1 cellular context compared by ENCODE assay signal in the genomic region with DNA sequence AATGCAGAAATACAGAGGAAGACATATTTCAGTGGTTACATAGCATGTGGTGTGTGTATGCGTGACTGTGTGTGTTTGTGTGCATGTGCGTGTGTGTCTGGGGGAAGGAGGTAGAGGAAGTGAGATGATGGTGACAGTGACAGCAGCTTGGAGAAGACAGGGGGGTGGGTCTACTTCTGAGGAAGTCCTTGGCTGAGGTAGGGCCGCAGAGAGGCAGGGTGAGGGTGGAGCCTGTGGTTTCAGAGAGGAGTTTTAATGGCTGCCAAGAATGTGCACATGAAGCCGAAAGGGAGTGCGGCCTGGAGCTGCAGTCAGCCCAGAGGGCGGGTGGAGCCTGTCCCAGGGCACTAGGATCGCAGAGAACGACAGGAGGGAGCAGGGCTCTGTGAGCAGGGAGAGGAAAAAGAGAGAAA.
TF ChIP-seq lines count a peak whose summit lies in the region.

No MANE protein-coding gene starts in this region.

TF ChIP-seq in K562, 482 proteins besides CTCF, POLR2A, EP300 and RAD21 (continued from another document and continues in another):
- no peak for TF ChIP-seq SETDB1 (IDR thresholded peaks at IDR 0.05; ENCODE audit: low read length)
- TF ChIP-seq, protein P1, sequence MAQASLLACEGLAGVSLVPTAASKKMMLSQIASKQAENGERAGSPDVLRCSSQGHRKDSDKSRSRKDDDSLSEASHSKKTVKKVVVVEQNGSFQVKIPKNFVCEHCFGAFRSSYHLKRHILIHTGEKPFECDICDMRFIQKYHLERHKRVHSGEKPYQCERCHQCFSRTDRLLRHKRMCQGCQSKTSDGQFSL (CRISPR knock-in tag; IDR thresholded peaks at IDR 0.05) = no peak
- TF ChIP-seq, protein P1 (tag; IDR thresholded peaks at IDR 0.05) = no peak
- TF ChIP-seq MED1 (CRISPR knock-in tag; IDR thresholded peaks at IDR 0.05; ENCODE audit: borderline replicate concordance) = no peak
- TF ChIP-seq, protein P2, sequence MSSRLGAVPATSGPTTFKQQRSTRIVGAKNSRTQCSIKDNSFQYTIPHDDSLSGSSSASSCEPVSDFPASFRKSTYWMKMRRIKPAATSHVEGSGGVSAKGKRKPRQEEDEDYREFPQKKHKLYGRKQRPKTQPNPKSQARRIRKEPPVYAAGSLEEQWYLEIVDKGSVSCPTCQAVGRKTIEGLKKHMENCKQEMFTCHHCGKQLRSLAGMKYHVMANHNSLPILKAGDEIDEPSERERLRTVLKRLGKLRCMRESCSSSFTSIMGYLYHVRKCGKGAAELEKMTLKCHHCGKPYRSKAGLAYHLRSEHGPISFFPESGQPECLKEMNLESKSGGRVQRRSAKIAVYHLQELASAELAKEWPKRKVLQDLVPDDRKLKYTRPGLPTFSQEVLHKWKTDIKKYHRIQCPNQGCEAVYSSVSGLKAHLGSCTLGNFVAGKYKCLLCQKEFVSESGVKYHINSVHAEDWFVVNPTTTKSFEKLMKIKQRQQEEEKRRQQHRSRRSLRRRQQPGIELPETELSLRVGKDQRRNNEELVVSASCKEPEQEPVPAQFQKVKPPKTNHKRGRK (tag; IDR thresholded peaks at IDR 0.05) = no peak
- no peak for TF ChIP-seq KAT8 (IDR thresholded peaks at IDR 0.05; ENCODE audit: low read depth)
- TF ChIP-seq RUNX1 (IDR thresholded peaks at IDR 0.05; ENCODE audit: low read depth) = no peak
- TF ChIP-seq WHSC1 (IDR thresholded peaks at IDR 0.05; ENCODE audit: low read length) = no peak
- TF ChIP-seq, protein P3, sequence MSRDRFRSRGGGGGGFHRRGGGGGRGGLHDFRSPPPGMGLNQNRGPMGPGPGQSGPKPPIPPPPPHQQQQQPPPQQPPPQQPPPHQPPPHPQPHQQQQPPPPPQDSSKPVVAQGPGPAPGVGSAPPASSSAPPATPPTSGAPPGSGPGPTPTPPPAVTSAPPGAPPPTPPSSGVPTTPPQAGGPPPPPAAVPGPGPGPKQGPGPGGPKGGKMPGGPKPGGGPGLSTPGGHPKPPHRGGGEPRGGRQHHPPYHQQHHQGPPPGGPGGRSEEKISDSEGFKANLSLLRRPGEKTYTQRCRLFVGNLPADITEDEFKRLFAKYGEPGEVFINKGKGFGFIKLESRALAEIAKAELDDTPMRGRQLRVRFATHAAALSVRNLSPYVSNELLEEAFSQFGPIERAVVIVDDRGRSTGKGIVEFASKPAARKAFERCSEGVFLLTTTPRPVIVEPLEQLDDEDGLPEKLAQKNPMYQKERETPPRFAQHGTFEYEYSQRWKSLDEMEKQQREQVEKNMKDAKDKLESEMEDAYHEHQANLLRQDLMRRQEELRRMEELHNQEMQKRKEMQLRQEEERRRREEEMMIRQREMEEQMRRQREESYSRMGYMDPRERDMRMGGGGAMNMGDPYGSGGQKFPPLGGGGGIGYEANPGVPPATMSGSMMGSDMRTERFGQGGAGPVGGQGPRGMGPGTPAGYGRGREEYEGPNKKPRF (IDR thresholded peaks at IDR 0.05; ENCODE audit: low read depth, low read length) = no peak
- no peak for TF ChIP-seq MYNN (IDR thresholded peaks at IDR 0.05)
- TF ChIP-seq MYNN (CRISPR knock-in tag; IDR thresholded peaks at IDR 0.05) = no peak
- no peak for TF ChIP-seq TAL1 (IDR thresholded peaks at IDR 0.05)
- no peak for TF ChIP-seq TFAM (CRISPR knock-in tag; conservative IDR thresholded peaks at IDR 0.05)
- no peak for TF ChIP-seq MXI1 (IDR thresholded peaks at IDR 0.05; ENCODE audit: low read depth, low read length)
- TF ChIP-seq, protein P4, sequence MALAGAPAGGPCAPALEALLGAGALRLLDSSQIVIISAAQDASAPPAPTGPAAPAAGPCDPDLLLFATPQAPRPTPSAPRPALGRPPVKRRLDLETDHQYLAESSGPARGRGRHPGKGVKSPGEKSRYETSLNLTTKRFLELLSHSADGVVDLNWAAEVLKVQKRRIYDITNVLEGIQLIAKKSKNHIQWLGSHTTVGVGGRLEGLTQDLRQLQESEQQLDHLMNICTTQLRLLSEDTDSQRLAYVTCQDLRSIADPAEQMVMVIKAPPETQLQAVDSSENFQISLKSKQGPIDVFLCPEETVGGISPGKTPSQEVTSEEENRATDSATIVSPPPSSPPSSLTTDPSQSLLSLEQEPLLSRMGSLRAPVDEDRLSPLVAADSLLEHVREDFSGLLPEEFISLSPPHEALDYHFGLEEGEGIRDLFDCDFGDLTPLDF (CRISPR knock-in tag; IDR thresholded peaks at IDR 0.05) = no peak
- TF ChIP-seq, protein P5, sequence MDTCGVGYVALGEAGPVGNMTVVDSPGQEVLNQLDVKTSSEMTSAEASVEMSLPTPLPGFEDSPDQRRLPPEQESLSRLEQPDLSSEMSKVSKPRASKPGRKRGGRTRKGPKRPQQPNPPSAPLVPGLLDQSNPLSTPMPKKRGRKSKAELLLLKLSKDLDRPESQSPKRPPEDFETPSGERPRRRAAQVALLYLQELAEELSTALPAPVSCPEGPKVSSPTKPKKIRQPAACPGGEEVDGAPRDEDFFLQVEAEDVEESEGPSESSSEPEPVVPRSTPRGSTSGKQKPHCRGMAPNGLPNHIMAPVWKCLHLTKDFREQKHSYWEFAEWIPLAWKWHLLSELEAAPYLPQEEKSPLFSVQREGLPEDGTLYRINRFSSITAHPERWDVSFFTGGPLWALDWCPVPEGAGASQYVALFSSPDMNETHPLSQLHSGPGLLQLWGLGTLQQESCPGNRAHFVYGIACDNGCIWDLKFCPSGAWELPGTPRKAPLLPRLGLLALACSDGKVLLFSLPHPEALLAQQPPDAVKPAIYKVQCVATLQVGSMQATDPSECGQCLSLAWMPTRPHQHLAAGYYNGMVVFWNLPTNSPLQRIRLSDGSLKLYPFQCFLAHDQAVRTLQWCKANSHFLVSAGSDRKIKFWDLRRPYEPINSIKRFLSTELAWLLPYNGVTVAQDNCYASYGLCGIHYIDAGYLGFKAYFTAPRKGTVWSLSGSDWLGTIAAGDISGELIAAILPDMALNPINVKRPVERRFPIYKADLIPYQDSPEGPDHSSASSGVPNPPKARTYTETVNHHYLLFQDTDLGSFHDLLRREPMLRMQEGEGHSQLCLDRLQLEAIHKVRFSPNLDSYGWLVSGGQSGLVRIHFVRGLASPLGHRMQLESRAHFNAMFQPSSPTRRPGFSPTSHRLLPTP (IDR thresholded peaks at IDR 0.05; ENCODE audit: borderline replicate concordance, extremely low read depth, insufficient read length) = no peak
- TF ChIP-seq OTX1 (CRISPR knock-in tag; IDR thresholded peaks at IDR 0.05) = peak; percentile 84; the same call in 1 of the 2 replicates
- peak; percentile 49; the same call in 1 of the 2 replicates for TF ChIP-seq SOX6 (IDR thresholded peaks at IDR 0.05)
- TF ChIP-seq, protein P6, sequence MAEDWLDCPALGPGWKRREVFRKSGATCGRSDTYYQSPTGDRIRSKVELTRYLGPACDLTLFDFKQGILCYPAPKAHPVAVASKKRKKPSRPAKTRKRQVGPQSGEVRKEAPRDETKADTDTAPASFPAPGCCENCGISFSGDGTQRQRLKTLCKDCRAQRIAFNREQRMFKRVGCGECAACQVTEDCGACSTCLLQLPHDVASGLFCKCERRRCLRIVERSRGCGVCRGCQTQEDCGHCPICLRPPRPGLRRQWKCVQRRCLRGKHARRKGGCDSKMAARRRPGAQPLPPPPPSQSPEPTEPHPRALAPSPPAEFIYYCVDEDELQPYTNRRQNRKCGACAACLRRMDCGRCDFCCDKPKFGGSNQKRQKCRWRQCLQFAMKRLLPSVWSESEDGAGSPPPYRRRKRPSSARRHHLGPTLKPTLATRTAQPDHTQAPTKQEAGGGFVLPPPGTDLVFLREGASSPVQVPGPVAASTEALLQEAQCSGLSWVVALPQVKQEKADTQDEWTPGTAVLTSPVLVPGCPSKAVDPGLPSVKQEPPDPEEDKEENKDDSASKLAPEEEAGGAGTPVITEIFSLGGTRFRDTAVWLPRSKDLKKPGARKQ (CRISPR knock-in tag; IDR thresholded peaks at IDR 0.05) = no peak
- no peak for TF ChIP-seq SMARCA5 (IDR thresholded peaks at IDR 0.05)
- TF ChIP-seq ZZZ3 (IDR thresholded peaks at IDR 0.05) = no peak
- TF ChIP-seq CREBBP (IDR thresholded peaks at IDR 0.05; ENCODE audit: low read depth, low read length) = no peak
- no peak; the same call in 1 of the 2 replicates for TF ChIP-seq MTA1 (IDR thresholded peaks at IDR 0.05; ENCODE audit: borderline replicate concordance)
- TF ChIP-seq, protein P7, sequence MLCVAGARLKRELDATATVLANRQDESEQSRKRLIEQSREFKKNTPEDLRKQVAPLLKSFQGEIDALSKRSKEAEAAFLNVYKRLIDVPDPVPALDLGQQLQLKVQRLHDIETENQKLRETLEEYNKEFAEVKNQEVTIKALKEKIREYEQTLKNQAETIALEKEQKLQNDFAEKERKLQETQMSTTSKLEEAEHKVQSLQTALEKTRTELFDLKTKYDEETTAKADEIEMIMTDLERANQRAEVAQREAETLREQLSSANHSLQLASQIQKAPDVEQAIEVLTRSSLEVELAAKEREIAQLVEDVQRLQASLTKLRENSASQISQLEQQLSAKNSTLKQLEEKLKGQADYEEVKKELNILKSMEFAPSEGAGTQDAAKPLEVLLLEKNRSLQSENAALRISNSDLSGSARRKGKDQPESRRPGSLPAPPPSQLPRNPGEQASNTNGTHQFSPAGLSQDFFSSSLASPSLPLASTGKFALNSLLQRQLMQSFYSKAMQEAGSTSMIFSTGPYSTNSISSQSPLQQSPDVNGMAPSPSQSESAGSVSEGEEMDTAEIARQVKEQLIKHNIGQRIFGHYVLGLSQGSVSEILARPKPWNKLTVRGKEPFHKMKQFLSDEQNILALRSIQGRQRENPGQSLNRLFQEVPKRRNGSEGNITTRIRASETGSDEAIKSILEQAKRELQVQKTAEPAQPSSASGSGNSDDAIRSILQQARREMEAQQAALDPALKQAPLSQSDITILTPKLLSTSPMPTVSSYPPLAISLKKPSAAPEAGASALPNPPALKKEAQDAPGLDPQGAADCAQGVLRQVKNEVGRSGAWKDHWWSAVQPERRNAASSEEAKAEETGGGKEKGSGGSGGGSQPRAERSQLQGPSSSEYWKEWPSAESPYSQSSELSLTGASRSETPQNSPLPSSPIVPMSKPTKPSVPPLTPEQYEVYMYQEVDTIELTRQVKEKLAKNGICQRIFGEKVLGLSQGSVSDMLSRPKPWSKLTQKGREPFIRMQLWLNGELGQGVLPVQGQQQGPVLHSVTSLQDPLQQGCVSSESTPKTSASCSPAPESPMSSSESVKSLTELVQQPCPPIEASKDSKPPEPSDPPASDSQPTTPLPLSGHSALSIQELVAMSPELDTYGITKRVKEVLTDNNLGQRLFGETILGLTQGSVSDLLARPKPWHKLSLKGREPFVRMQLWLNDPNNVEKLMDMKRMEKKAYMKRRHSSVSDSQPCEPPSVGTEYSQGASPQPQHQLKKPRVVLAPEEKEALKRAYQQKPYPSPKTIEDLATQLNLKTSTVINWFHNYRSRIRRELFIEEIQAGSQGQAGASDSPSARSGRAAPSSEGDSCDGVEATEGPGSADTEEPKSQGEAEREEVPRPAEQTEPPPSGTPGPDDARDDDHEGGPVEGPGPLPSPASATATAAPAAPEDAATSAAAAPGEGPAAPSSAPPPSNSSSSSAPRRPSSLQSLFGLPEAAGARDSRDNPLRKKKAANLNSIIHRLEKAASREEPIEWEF (CRISPR knock-in tag; IDR thresholded peaks at IDR 0.05) = no peak
- no peak for TF ChIP-seq SMAD3 (CRISPR knock-in tag; conservative IDR thresholded peaks at IDR 0.05)
- TF ChIP-seq CBX5 (IDR thresholded peaks at IDR 0.05; ENCODE audit: borderline replicate concordance, low read depth) = no peak
- no peak for TF ChIP-seq KHSRP (IDR thresholded peaks at IDR 0.05)
- no peak for TF ChIP-seq NFATC3 (IDR thresholded peaks at IDR 0.05)
- TF ChIP-seq NEUROD1 (IDR thresholded peaks at IDR 0.05; ENCODE audit: borderline replicate concordance, low read depth, low read length, partially characterized antibody) = no peak
- TF ChIP-seq MECOM (CRISPR knock-in tag; IDR thresholded peaks at IDR 0.05) = no peak
- TF ChIP-seq TSC22D4 (tag; IDR thresholded peaks at IDR 0.05) = no peak
- no peak for TF ChIP-seq CHD4 (IDR thresholded peaks at IDR 0.05; ENCODE audit: insufficient read depth, insufficient replicate concordance, low read depth, low read length, poor library complexity, severe bottlenecking)
- TF ChIP-seq BACH1 (tag; IDR thresholded peaks at IDR 0.05) = no peak
- TF ChIP-seq, protein P8, sequence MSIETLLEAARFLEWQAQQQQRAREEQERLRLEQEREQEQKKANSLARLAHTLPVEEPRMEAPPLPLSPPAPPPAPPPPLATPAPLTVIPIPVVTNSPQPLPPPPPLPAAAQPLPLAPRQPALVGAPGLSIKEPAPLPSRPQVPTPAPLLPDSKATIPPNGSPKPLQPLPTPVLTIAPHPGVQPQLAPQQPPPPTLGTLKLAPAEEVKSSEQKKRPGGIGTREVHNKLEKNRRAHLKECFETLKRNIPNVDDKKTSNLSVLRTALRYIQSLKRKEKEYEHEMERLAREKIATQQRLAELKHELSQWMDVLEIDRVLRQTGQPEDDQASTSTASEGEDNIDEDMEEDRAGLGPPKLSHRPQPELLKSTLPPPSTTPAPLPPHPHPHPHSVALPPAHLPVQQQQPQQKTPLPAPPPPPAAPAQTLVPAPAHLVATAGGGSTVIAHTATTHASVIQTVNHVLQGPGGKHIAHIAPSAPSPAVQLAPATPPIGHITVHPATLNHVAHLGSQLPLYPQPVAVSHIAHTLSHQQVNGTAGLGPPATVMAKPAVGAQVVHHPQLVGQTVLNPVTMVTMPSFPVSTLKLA (conservative IDR thresholded peaks at IDR 0.05) = peak in 1 of 2 experiments; percentile 65; a peak in 3 of 4 replicates
- no peak for TF ChIP-seq BDP1 (IDR thresholded peaks at IDR 0.05; ENCODE audit: insufficient read depth, insufficient read length)
- TF ChIP-seq GATAD2B (IDR thresholded peaks at IDR 0.05; ENCODE audit: borderline replicate concordance) = no peak
- TF ChIP-seq, protein P9, sequence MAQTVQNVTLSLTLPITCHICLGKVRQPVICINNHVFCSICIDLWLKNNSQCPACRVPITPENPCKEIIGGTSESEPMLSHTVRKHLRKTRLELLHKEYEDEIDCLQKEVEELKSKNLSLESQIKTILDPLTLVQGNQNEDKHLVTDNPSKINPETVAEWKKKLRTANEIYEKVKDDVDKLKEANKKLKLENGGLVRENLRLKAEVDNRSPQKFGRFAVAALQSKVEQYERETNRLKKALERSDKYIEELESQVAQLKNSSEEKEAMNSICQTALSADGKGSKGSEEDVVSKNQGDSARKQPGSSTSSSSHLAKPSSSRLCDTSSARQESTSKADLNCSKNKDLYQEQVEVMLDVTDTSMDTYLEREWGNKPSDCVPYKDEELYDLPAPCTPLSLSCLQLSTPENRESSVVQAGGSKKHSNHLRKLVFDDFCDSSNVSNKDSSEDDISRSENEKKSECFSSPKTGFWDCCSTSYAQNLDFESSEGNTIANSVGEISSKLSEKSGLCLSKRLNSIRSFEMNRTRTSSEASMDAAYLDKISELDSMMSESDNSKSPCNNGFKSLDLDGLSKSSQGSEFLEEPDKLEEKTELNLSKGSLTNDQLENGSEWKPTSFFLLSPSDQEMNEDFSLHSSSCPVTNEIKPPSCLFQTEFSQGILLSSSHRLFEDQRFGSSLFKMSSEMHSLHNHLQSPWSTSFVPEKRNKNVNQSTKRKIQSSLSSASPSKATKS (CRISPR knock-in tag; IDR thresholded peaks at IDR 0.05) = no peak
- TF ChIP-seq ETS2 (tag; IDR thresholded peaks at IDR 0.05; ENCODE audit: borderline replicate concordance, poor library complexity, severe bottlenecking) = no peak
- no peak for TF ChIP-seq ZBED1 (IDR thresholded peaks at IDR 0.05)
- TF ChIP-seq, protein P10, sequence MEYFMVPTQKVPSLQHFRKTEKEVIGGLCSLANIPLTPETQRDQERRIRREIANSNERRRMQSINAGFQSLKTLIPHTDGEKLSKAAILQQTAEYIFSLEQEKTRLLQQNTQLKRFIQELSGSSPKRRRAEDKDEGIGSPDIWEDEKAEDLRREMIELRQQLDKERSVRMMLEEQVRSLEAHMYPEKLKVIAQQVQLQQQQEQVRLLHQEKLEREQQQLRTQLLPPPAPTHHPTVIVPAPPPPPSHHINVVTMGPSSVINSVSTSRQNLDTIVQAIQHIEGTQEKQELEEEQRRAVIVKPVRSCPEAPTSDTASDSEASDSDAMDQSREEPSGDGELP (CRISPR knock-in tag; IDR thresholded peaks at IDR 0.05; ENCODE audit: borderline replicate concordance) = peak; percentile 60; the same call in 1 of the 2 replicates
